ENCODE assay signal across 16 cellular contexts in the genomic region with DNA sequence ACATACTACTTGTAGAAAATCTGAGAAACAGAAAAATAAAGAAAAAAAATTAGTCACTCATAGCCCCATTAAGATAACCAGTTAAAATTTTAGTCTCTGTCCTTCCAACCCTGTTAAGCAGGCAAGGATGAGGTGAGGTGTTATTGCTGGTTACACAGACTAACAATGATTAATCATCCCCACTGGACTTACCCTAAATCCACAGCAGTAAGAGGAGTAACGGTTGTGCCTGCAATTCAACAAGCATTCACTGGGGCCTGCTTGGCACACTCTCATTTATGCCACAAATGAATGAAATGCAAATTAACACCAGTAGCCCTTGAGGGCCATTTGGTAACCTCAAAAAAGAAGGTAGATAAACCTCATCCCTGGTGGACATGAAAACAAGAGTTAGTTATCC. TPM values are rescaled to one million over a fixed set of nuclear protein-coding genes. Genes with fewer than 3 reads are reported as not detected.
DNase-seq lines count a peak whose midpoint lies in the region; ATAC-seq, FAIRE-seq and TF ChIP-seq lines count a peak whose summit lies in the region.
"Had no signal": no experiment of that assay in that cellular context is flagged by ENCODE, and none has a peak within 500 bp of the region (broad histone marks: within the 10 kb centered on the region; RNA-seq: fewer than 3 reads in every experiment).

No MANE protein-coding gene starts in this region.

- H3K27me3 ChIP-seq in Peyer's patch (no peaks in the 10 kb centered on the region), gastrocnemius medialis (no peaks in the 10 kb centered on the region)
- H3K27me3 ChIP-seq: colonic mucosa had no signal

- H3K4me3 ChIP-seq in Peyer's patch, result no peak overlapping the region
- no peak overlapping the region for H3K4me3 ChIP-seq in gastrocnemius medialis
- H3K4me3 ChIP-seq: colonic mucosa, thoracic aorta had no signal

- no peak for TF ChIP-seq POLR2A in H54 (IDR thresholded peaks at IDR 0.05; ENCODE audit: low read depth, low read length)
- TF ChIP-seq POLR2A in Peyer's patch (IDR thresholded peaks at IDR 0.05), result no peak
- no peak for TF ChIP-seq POLR2A in gastrocnemius medialis (IDR thresholded peaks at IDR 0.05)

- DNase-seq in H54 (ENCODE audit: insufficient read length, low spot score) (peak; percentile 44), Peyer's patch (no peak), kidney tubule cell (ENCODE audit: low spot score) (peak; percentile 87), cerebellar nuclear complex (lab: John Stamatoyannopoulos, UW) (no peak), head of caudate nucleus (no peak), gastrocnemius medialis (no peak)
- no peak for DNase-seq in stimulated activated CD4-positive, alpha-beta T cell treated with anti-CD3 and anti-CD28 coated beads, Interleukin-2, amount 100 ng/mL, for 48 hours
- DNase-seq: activated CD4-positive, alpha-beta T cell treated with anti-CD3 and anti-CD28 coated beads, Interleukin-2, amount 10 ng/mL, durations not matched to agents 24 days and 14 days; colonic mucosa; left cardiac atrium; NCI-H510A treated with DMSO at 0.1 percent for 48 hours; stimulated activated CD4-positive, alpha-beta T cell treated with anti-CD3 and anti-CD28 coated beads, Interleukin-12 subunit alpha, Interleukin-12 subunit beta, amount 100 ng/mL, for 4 hours had no signal

- H3K27ac ChIP-seq in Peyer's patch (peak overlapping the region in 3 of 4 donors; percentile 28 to 79 (median 57)), gastrocnemius medialis (no peak overlapping the region)
- H3K27ac ChIP-seq: colonic mucosa, HL-60, thoracic aorta had no signal

- peak; percentile 33 for FAIRE-seq in H54 (lab: Jason Lieb, UNC)
- FAIRE-seq: G401.6 had no signal

- intact Hi-C loops in head of caudate nucleus (cut with DNase I) (loop anchor here (10.0 kb wide), 2 partner anchors 106 to 344 kb away; a partner anchor contains a TSS), gastrocnemius medialis (cut with DNase I; ENCODE audit: low total_unique reads) (loop anchor here (10.0 kb wide), 1 partner anchor 96 kb away; no protein-coding TSS in a partner anchor)

- TF ChIP-seq CTCF in Peyer's patch (IDR thresholded peaks at IDR 0.05), result no peak
- TF ChIP-seq CTCF in gastrocnemius medialis (IDR thresholded peaks at IDR 0.05 in 4 of 5, conservative IDR thresholded peaks at IDR 0.05 in 1 of 5), result no peak

- H3K36me3 ChIP-seq in Peyer's patch, result no peaks in the 10 kb centered on the region
- H3K36me3 ChIP-seq in gastrocnemius medialis, result no peaks in the 10 kb centered on the region
- H3K36me3 ChIP-seq: colonic mucosa, thoracic aorta had no signal

- H3K4me1 ChIP-seq in Peyer's patch (peaks cover 0 to 63% (median 7%) of the 10 kb centered on the region in 4 donors), gastrocnemius medialis (peaks cover 4 to 15% of the 10 kb centered on the region in 2 donors)
- H3K4me1 ChIP-seq: colonic mucosa had no signal

- H3K9me3 ChIP-seq in Peyer's patch (no peaks in the 10 kb centered on the region), gastrocnemius medialis (no peaks in the 10 kb centered on the region)
- H3K9me3 ChIP-seq: colonic mucosa, thoracic aorta had no signal

- ATAC-seq in GM18498 (IDR thresholded peaks at IDR 0.05; ENCODE audit: unreplicated experiment) (peak; percentile 61), gastrocnemius medialis (no peak)

- in situ Hi-C loops in gastrocnemius medialis (cut with MboI; ENCODE audit: low sequenced_read_pairs in 4 of 4), result loop anchor here in 2 of 4 donors (10.0 to 25.0 kb wide), 2 partner anchors 86 to 103 kb away; no protein-coding TSS in a partner anchor

RNA-seq across cellular contexts. Expression of a gene that starts 8.0 kb away (rescaled TPM):
- total RNA-seq in Peyer's patch (10 to 100 TPM; 22.3 to 63.4 (median 55.7) TPM), gastrocnemius medialis (1 to 10 TPM; 3.4 to 4.7 (median 3.5) TPM)

Comparison
In these comparisons a context has a peak if more than half of its experiments do, and no peak if none do; other contexts are left out.
1. DNase-seq: peak in H54 (single experiment) and kidney tubule cell (single experiment); none in Peyer's patch (0 of 3), stimulated activated CD4-positive, alpha-beta T cell treated with anti-CD3 and anti-CD28 coated beads, Interleukin-2, amount 100 ng/mL, for 48 hours (0 of 2), cerebellar nuclear complex (0 of 2), head of caudate nucleus (0 of 42) and gastrocnemius medialis (0 of 2).
2. H3K27ac ChIP-seq: peak in Peyer's patch (3 of 4); none in gastrocnemius medialis (0 of 4).
3. RNA of a gene that starts 8.0 kb away (total RNA-seq): 22.3 to 63.4 TPM in Peyer's patch; 3.4 to 4.7 TPM in gastrocnemius medialis; every median in the first group is over 4 times any median in the second.